In the genomic region with DNA sequence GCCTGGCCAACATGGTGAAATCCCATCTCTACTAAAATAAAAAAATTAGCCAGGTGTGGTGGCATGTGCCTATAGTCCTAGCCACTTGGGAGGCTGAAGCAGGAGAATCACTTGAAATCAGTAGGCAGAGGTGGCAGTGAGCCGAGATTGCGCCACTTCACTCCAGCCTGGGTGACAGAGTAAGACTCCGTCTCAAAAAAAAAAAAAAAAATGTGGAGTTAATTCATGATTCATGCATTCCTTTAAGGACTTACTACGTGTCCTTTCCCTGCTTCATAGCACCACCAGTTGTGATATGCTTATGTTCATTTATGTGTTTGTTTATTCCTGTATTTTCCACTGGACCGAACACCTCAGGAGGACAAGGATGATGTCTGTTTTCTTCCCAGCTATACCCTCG, we compare ENCODE assay signal across 14 cellular contexts. TPM values are rescaled to one million over a fixed set of nuclear protein-coding genes. Genes with fewer than 3 reads are reported as not detected.
A peak's percentile ranks its signal among the peaks of the same experiment; 100 is the strongest.
DNase-seq lines count a peak whose midpoint lies in the region; ATAC-seq and TF ChIP-seq lines count a peak whose summit lies in the region.
"Had no signal": no experiment of that assay in that cellular context is flagged by ENCODE, and none has a peak within 500 bp of the region (broad histone marks: within the 10 kb centered on the region; RNA-seq: fewer than 3 reads in every experiment).

No MANE protein-coding gene starts in this region.

- H3K79me2 ChIP-seq in MM.1S (ENCODE audit: low read length) = no peaks in the 10 kb centered on the region

- H4K20me1 ChIP-seq in MM.1S (ENCODE audit: insufficient read depth, low read length) = no peaks in the 10 kb centered on the region

- DNase-seq in AG08396 (ENCODE audit: low spot score) (peak; percentile 65), MM.1S (no peak), psoas muscle (peak; percentile 69 to 79), omental fat pad (ENCODE audit: low spot score) (no peak), NCI-H1417 (lab: John Stamatoyannopoulos, UW) (no peak)
- DNase-seq in activated naive CD8-positive, alpha-beta T cell treated with anti-CD3 and anti-CD28 coated beads for 36 hours = no peak
- DNase-seq: activated CD4-positive, alpha-beta T cell treated with anti-CD3 and anti-CD28 coated beads for 1 hour; activated gamma-delta T cell treated with Interleukin-2 at 50 U/mL for 16 hours; effector memory CD4-positive, alpha-beta T cell; left colon; SJCRH30 had no signal

- peaks cover 6% of the 10 kb centered on the region for H3K4me1 Mint-ChIP-seq in activated naive CD8-positive, alpha-beta T cell treated with anti-CD3 and anti-CD28 coated beads for 36 hours

- TF ChIP-seq CTCF in MM.1S (IDR thresholded peaks at IDR 0.05; ENCODE audit: low read length) = no peak
- no peak for TF ChIP-seq CTCF in psoas muscle (IDR thresholded peaks at IDR 0.05)
- TF ChIP-seq CTCF in omental fat pad (IDR thresholded peaks at IDR 0.05) = no peak

- H3K27me3 Mint-ChIP-seq in activated naive CD8-positive, alpha-beta T cell treated with anti-CD3 and anti-CD28 coated beads for 36 hours = peaks cover 18% of the 10 kb centered on the region

- H3K9ac ChIP-seq in MM.1S (ENCODE audit: low read length) = no peak overlapping the region

- no peaks in the 10 kb centered on the region for H3F3A ChIP-seq in MM.1S (ENCODE audit: insufficient read depth, low read length)

- no peaks in the 10 kb centered on the region for H3K9me2 ChIP-seq in MM.1S (replicated peaks; ENCODE audit: insufficient read depth, low read length)

- no peaks in the 10 kb centered on the region for H3K9me3 ChIP-seq in MM.1S (replicated peaks; ENCODE audit: insufficient read depth, low read length)
- H3K9me3 ChIP-seq in psoas muscle = no peaks in the 10 kb centered on the region
- H3K9me3 ChIP-seq: SJCRH30 had no signal

- 76 to 87% (median 83%) methylated on average over 6 of the region's 6 CpGs for WGBS in psoas muscle, 3 donors

- H3K36me3 ChIP-seq in MM.1S (replicated peaks; ENCODE audit: insufficient read depth, low read length) (no peaks in the 10 kb centered on the region), psoas muscle (ENCODE audit: insufficient read depth in 1 of 2, low read depth in 1 of 2) (no peaks in the 10 kb centered on the region)
- H3K36me3 ChIP-seq: SJCRH30 had no signal

- H3K4me3 Mint-ChIP-seq in activated naive CD8-positive, alpha-beta T cell treated with anti-CD3 and anti-CD28 coated beads for 36 hours = no peak overlapping the region

- intact Hi-C loops in psoas muscle (cut with DNase I) = no loop called here

- H3K4me1 ChIP-seq in MM.1S (ENCODE audit: low read length) = peaks cover 21% of the 10 kb centered on the region
- H3K4me1 ChIP-seq in psoas muscle = peaks cover 25% of the 10 kb centered on the region
- H3K4me1 ChIP-seq: SJCRH30 had no signal

- H3K36me3 Mint-ChIP-seq in activated naive CD8-positive, alpha-beta T cell treated with anti-CD3 and anti-CD28 coated beads for 36 hours = no peaks in the 10 kb centered on the region

- H2AFZ ChIP-seq in MM.1S (ENCODE audit: low read length) = no peak overlapping the region

- 0 out of 2 replicates have a peak overlapping the region, but pooled peaks have one; percentile 77 for H3K4me2 ChIP-seq in MM.1S (ENCODE audit: low read depth, low read length)

- no peak overlapping the region for H3K27ac Mint-ChIP-seq in activated naive CD8-positive, alpha-beta T cell treated with anti-CD3 and anti-CD28 coated beads for 36 hours

- H3K27ac ChIP-seq in MM.1S (ENCODE audit: low read length) (no peak overlapping the region), psoas muscle (no peak overlapping the region)
- H3K27ac ChIP-seq: SJCRH30 had no signal

- no peaks in the 10 kb centered on the region for H3K9me3 Mint-ChIP-seq in activated naive CD8-positive, alpha-beta T cell treated with anti-CD3 and anti-CD28 coated beads for 36 hours

- no peak overlapping the region for H3K4me3 ChIP-seq in MM.1S (ENCODE audit: low read length)
- H3K4me3 ChIP-seq in psoas muscle = no peak overlapping the region
- H3K4me3 ChIP-seq: SJCRH30 had no signal

- ATAC-seq in esophagus mucosa = peak; percentile 52
- ATAC-seq in psoas muscle = peak in 1 of 4 donors; percentile 29
- no peak for ATAC-seq in omental fat pad (ENCODE audit: low FRiP score)
- no peak for ATAC-seq in GM21367 (IDR thresholded peaks at IDR 0.05; ENCODE audit: unreplicated experiment)
- ATAC-seq: left colon had no signal

- H3K27me3 ChIP-seq in MM.1S (replicated peaks; ENCODE audit: insufficient read depth, low read length) (no peaks in the 10 kb centered on the region), psoas muscle (ENCODE audit: insufficient read depth in 3 of 3, low read length in 2 of 3) (peaks cover 0 to 3% (median 0%) of the 10 kb centered on the region in 3 donors)

RNA-seq across cellular contexts. Expression of a gene that starts 12.7 kb away (rescaled TPM):
- total RNA-seq in esophagus mucosa (1.5 TPM), psoas muscle (10 to 100 TPM in 1 of 4 donors, 1 to 10 TPM in 3; 3.0 to 20.6 (median 6.3) TPM), omental fat pad (100 to 1,000 TPM in 1 of 4 donors, 10 to 100 TPM in 3; 67.3 to 115 (median 83.2) TPM)
- 1 to 10 TPM; 5.4 to 7.1 (median 6.6) TPM for polyA plus RNA-seq in psoas muscle
- not detected for total RNA-seq in activated naive CD8-positive, alpha-beta T cell treated with anti-CD3 and anti-CD28 coated beads for 36 hours
- total RNA-seq: pulmonary artery endothelial cell, SJCRH30 had no signal

RNA-seq across cellular contexts. Expression of a gene that starts 31.1 kb away (rescaled TPM):
- total RNA-seq in esophagus mucosa (not detected), psoas muscle (not detected), omental fat pad (not detected)
- not detected for polyA plus RNA-seq in psoas muscle
- total RNA-seq in activated naive CD8-positive, alpha-beta T cell treated with anti-CD3 and anti-CD28 coated beads for 36 hours = not detected
- total RNA-seq: left colon, pulmonary artery endothelial cell, SJCRH30 had no signal

Comparison
In these comparisons a context has a peak if more than half of its experiments do, and no peak if none do; other contexts are left out.
1. DNase-seq: peak in AG08396 (single experiment) and psoas muscle (2 of 2); none in MM.1S (single experiment), omental fat pad (single experiment), NCI-H1417 (0 of 3) and activated naive CD8-positive, alpha-beta T cell treated with anti-CD3 and anti-CD28 coated beads for 36 hours (single experiment).